8 cellular contexts compared by ENCODE assay signal in genomic region chr5:111092062-111092853, GRCh38. TPM values are rescaled to one million over a fixed set of nuclear protein-coding genes. Genes with fewer than 3 reads are reported as not detected.
DNase-seq lines count a peak whose midpoint lies in the region; ATAC-seq and TF ChIP-seq lines count a peak whose summit lies in the region.

WDR36 (plus strand) TSS chr5:111092348; CDS start chr5:111092457, 109 bp downstream.

- no peak for TF ChIP-seq CTCF in left lung (IDR thresholded peaks at IDR 0.05)

- peak; percentile 91 for ATAC-seq in GM19438 (IDR thresholded peaks at IDR 0.05; ENCODE audit: low read depth, unreplicated experiment)
- peak; percentile 96 for ATAC-seq in HG03571 (IDR thresholded peaks at IDR 0.05; ENCODE audit: unreplicated experiment)
- peak; percentile 100 for ATAC-seq in left lung

- H3K36me3 ChIP-seq in left lung = peaks cover 0 to 16% of the 10 kb centered on the region in 2 donors

- DNase-seq in CD1c-positive myeloid dendritic cell (ENCODE audit: extremely low spot score) (peak; percentile 93), NCI-H774 (lab: John Stamatoyannopoulos, UW) (peak; percentile 83), dermis microvascular lymphatic vessel endothelial cell (ENCODE audit: low read depth in 2 of 2) (peak; percentile 87 to 92), left lung (peak; percentile 89 to 94)
- DNase-seq in activated CD4-positive, alpha-beta T cell treated with anti-CD3 and anti-CD28 coated beads, Interleukin-2, amount 50 U/mL, for 4 hours = peak; percentile 86
- peak; percentile 84 for DNase-seq in stimulated activated CD4-positive, alpha-beta T cell treated with anti-CD3 and anti-CD28 coated beads, Interleukin-2, amount 100 ng/mL, for 4 hours (ENCODE audit: low read depth)

- H3K9me3 ChIP-seq in left lung = no peaks in the 10 kb centered on the region

- H3K4me1 ChIP-seq in left lung = peaks cover 9 to 23% of the 10 kb centered on the region in 2 donors

- H3K4me3 ChIP-seq in left lung = peak within 1 kb of the TSS; percentile 75 to 83

- no peaks in the 10 kb centered on the region for H3K27me3 ChIP-seq in left lung

- intact Hi-C loops in left lung (cut with DNase I) = no loop called here

- H3K27ac ChIP-seq in left lung = peak within 1 kb of the TSS; percentile 70 to 87

RNA-seq across cellular contexts. Expression of gene WDR36, which starts in this region (rescaled TPM):
- total RNA-seq in dermis microvascular lymphatic vessel endothelial cell = 37.0 and 48.9 TPM in 2 replicates
- 10 to 100 TPM; 23.1 to 29.6 TPM for total RNA-seq in left lung

Comparison
In these comparisons a context has a peak if more than half of its experiments do, and no peak if none do; other contexts are left out.
1. Peak in every context shown above with its lines: DNase-seq, ATAC-seq, H3K4me3 ChIP-seq and H3K27ac ChIP-seq.